Comparison of ENCODE assay signal across 10 cellular contexts in genomic region chr10:26543567-26544306, GRCh38.
DNase-seq lines count a peak whose midpoint lies in the region; ATAC-seq and TF ChIP-seq lines count a peak whose summit lies in the region.
"Had no signal": no experiment of that assay in that cellular context is flagged by ENCODE, and none has a peak within 500 bp of the region (broad histone marks: within the 10 kb centered on the region; RNA-seq: fewer than 3 reads in every experiment).

No MANE protein-coding gene starts in this region.

- peak overlapping the region; percentile 30 for H3K27ac ChIP-seq in CD4-positive, CD25-positive, alpha-beta regulatory T cell (ENCODE audit: insufficient read depth, low read length, poor library complexity, severe bottlenecking)
- H3K27ac ChIP-seq in tibial nerve, result no peak overlapping the region
- H3K27ac ChIP-seq: esophagus muscularis mucosa had no signal

- H3K4me3 Mint-ChIP-seq in CD4-positive, CD25-positive, alpha-beta regulatory T cell, result peak overlapping the region in 2 of 4 donors; percentile 26 to 28
- H3K4me3 Mint-ChIP-seq in activated CD8-positive, alpha-beta T cell treated with anti-CD3 and anti-CD28 coated beads for 36 hours, result no peak overlapping the region

- intact Hi-C loops in activated CD8-positive, alpha-beta T cell treated with anti-CD3 and anti-CD28 coated beads for 36 hours (cut with micrococcal nuclease), result no loop called here

- H3K27me3 ChIP-seq in CD4-positive, CD25-positive, alpha-beta regulatory T cell (ENCODE audit: control insufficient read depth, insufficient read depth, low read length), result no peaks in the 10 kb centered on the region
- no peaks in the 10 kb centered on the region for H3K27me3 ChIP-seq in tibial nerve
- H3K27me3 ChIP-seq: esophagus muscularis mucosa had no signal

- no peaks in the 10 kb centered on the region for H3K27me3 Mint-ChIP-seq in CD4-positive, CD25-positive, alpha-beta regulatory T cell
- H3K27me3 Mint-ChIP-seq in activated CD8-positive, alpha-beta T cell treated with anti-CD3 and anti-CD28 coated beads for 36 hours, result no peaks in the 10 kb centered on the region

- H3K9me3 ChIP-seq in CD4-positive, CD25-positive, alpha-beta regulatory T cell (ENCODE audit: control insufficient read depth in 2 of 2, low read length in 2 of 2), result peaks cover 0 to 2% of the 10 kb centered on the region in 2 experiments
- H3K9me3 ChIP-seq in tibial nerve, result no peaks in the 10 kb centered on the region
- H3K9me3 ChIP-seq: esophagus muscularis mucosa had no signal

- peaks cover 48% of the 10 kb centered on the region for H3K36me3 Mint-ChIP-seq in CD4-positive, CD25-positive, alpha-beta regulatory T cell
- H3K36me3 Mint-ChIP-seq in activated CD8-positive, alpha-beta T cell treated with anti-CD3 and anti-CD28 coated beads for 36 hours (ENCODE audit: low read depth), result peaks cover 62% of the 10 kb centered on the region

- peak in 1 of 3 donors; percentile 39 for DNase-seq in CD4-positive, CD25-positive, alpha-beta regulatory T cell
- peak; percentile 40 for DNase-seq in activated CD8-positive, alpha-beta T cell treated with anti-CD3 and anti-CD28 coated beads for 36 hours
- DNase-seq in GDM1 (lab: John Stamatoyannopoulos, UW), result no peak
- no peak for DNase-seq in NCI-H748 treated with DMSO at 0.1 percent for 48 hours (lab: John Stamatoyannopoulos, UW)
- DNase-seq in tibial nerve (ENCODE audit: low spot score in 2 of 2), result no peak
- DNase-seq in HT-29 (ENCODE audit: low spot score), result no peak
- DNase-seq: NCI-H526 treated with DMSO at 0.1 percent for 48 hours had no signal

- H3K36me3 ChIP-seq in CD4-positive, CD25-positive, alpha-beta regulatory T cell (ENCODE audit: control insufficient read depth, insufficient read depth, low read length), result peaks cover 81% of the 10 kb centered on the region
- H3K36me3 ChIP-seq in tibial nerve, result no peaks in the 10 kb centered on the region
- H3K36me3 ChIP-seq: esophagus muscularis mucosa had no signal

- no peak overlapping the region for H3K4me3 ChIP-seq in CD4-positive, CD25-positive, alpha-beta regulatory T cell (ENCODE audit: low read depth, low read length)
- no peak overlapping the region for H3K4me3 ChIP-seq in tibial nerve
- H3K4me3 ChIP-seq: esophagus muscularis mucosa had no signal

- POLR2A ChIA-PET in activated CD8-positive, alpha-beta T cell treated with anti-CD3 and anti-CD28 coated beads for 36 hours (lab: Charles Lee), result no interaction called here

- no peaks in the 10 kb centered on the region for H3K4me1 ChIP-seq in CD4-positive, CD25-positive, alpha-beta regulatory T cell (ENCODE audit: control insufficient read depth, insufficient read depth, low read length, poor library complexity, severe bottlenecking)
- H3K4me1 ChIP-seq in tibial nerve, result no peaks in the 10 kb centered on the region
- H3K4me1 ChIP-seq: esophagus muscularis mucosa had no signal

- peaks cover 26 to 39% (median 33%) of the 10 kb centered on the region in 4 donors for H3K4me1 Mint-ChIP-seq in CD4-positive, CD25-positive, alpha-beta regulatory T cell
- peaks cover 42% of the 10 kb centered on the region for H3K4me1 Mint-ChIP-seq in activated CD8-positive, alpha-beta T cell treated with anti-CD3 and anti-CD28 coated beads for 36 hours (ENCODE audit: low read depth)

- no peak for TF ChIP-seq POLR2A in tibial nerve (IDR thresholded peaks at IDR 0.05)

- peak in 1 of 2 donors; percentile 14 for ATAC-seq in CD4-positive, CD25-positive, alpha-beta regulatory T cell (ENCODE audit: low read depth in 2 of 2)
- ATAC-seq in GM19043 (IDR thresholded peaks at IDR 0.05; ENCODE audit: low read depth, unreplicated experiment), result peak; percentile 81
- peak; percentile 88 for ATAC-seq in HG02885 (IDR thresholded peaks at IDR 0.05; ENCODE audit: poor library complexity, unreplicated experiment)
- peak; percentile 84 for ATAC-seq in activated CD8-positive, alpha-beta T cell treated with anti-CD3 and anti-CD28 coated beads for 36 hours

- WGBS in tibial nerve, 2 donors, result 81 to 89% methylated on average over 7 of the region's 7 CpGs

- peak overlapping the region; percentile 90 to 95 (median 94) for H3K27ac Mint-ChIP-seq in CD4-positive, CD25-positive, alpha-beta regulatory T cell
- peak overlapping the region; percentile 88 for H3K27ac Mint-ChIP-seq in activated CD8-positive, alpha-beta T cell treated with anti-CD3 and anti-CD28 coated beads for 36 hours

- CTCF ChIA-PET in activated CD8-positive, alpha-beta T cell treated with anti-CD3 and anti-CD28 coated beads for 36 hours (lab: Charles Lee), result no interaction called here

- peaks cover 0 to 9% (median 1%) of the 10 kb centered on the region in 7 donors for H3K9me3 Mint-ChIP-seq in CD4-positive, CD25-positive, alpha-beta regulatory T cell
- peaks cover 7% of the 10 kb centered on the region for H3K9me3 Mint-ChIP-seq in activated CD8-positive, alpha-beta T cell treated with anti-CD3 and anti-CD28 coated beads for 36 hours

- no peak for TF ChIP-seq CTCF in activated CD8-positive, alpha-beta T cell treated with anti-CD3 and anti-CD28 coated beads for 36 hours (IDR thresholded peaks at IDR 0.05)
- TF ChIP-seq CTCF in tibial nerve (IDR thresholded peaks at IDR 0.05), result no peak

- TF ChIP-seq EP300 in tibial nerve (IDR thresholded peaks at IDR 0.05), result no peak
